ENCODE assay signal across 9 cellular contexts in genomic region chr2:28736034-28736433, GRCh38. TPM values are rescaled to one million over a fixed set of nuclear protein-coding genes. Genes with fewer than 3 reads are reported as not detected.
DNase-seq lines count a peak whose midpoint lies in the region; ATAC-seq lines count a peak whose summit lies in the region.
"Had no signal": no experiment of that assay in that cellular context is flagged by ENCODE, and none has a peak within 500 bp of the region (broad histone marks: within the 10 kb centered on the region; RNA-seq: fewer than 3 reads in every experiment).

No MANE protein-coding gene starts in this region.

- ATAC-seq in HG03095 (IDR thresholded peaks at IDR 0.05; ENCODE audit: unreplicated experiment) = no peak
- no peak for ATAC-seq in HG03045 (IDR thresholded peaks at IDR 0.05; ENCODE audit: unreplicated experiment)
- ATAC-seq in GM21825 (IDR thresholded peaks at IDR 0.05; ENCODE audit: unreplicated experiment) = no peak
- ATAC-seq: activated CD8-positive, alpha-beta memory T cell treated with anti-CD3 and anti-CD28 coated beads, Interleukin-2, amount 10 ng/mL, durations not matched to agents 7 days and 5 days had no signal

- no peak overlapping the region for H3K4me3 ChIP-seq in SJSA1

- DNase-seq in D341Med (ENCODE audit: low spot score) (peak; percentile 51), SJSA1 (ENCODE audit: low read depth in 1 of 2, low spot score in 2 of 2) (peak in 1 of 2 experiments; percentile 31), globus pallidus (ENCODE audit: low spot score) (peak; percentile 60), pons (ENCODE audit: low spot score) (peak; percentile 57), OCI-M2 (lab: John Stamatoyannopoulos, UW; ENCODE audit: unreplicated experiment) (no peak)
- DNase-seq: activated CD8-positive, alpha-beta memory T cell treated with anti-CD3 and anti-CD28 coated beads, Interleukin-2, amount 10 ng/mL, durations not matched to agents 7 days and 5 days had no signal

- no peaks in the 10 kb centered on the region; the same call in 1 of the 2 replicates for H3K9me3 ChIP-seq in SJSA1 (replicated peaks)

- H3K36me3 ChIP-seq in SJSA1 = no peaks in the 10 kb centered on the region; the same call in 1 of the 2 replicates

- no peaks in the 10 kb centered on the region for H3K27me3 ChIP-seq in SJSA1 (replicated peaks)

- H3K4me1 ChIP-seq in SJSA1 (replicated peaks) = peaks cover 29% of the 10 kb centered on the region

- H3K27ac ChIP-seq in SJSA1 = peak overlapping the region; percentile 15; the same call in 1 of the 2 replicates

RNA-seq across cellular contexts. Expression of gene PPP1CB, which starts 15.6 kb away (rescaled TPM):
- 206 and 247 TPM in 2 replicates for total RNA-seq in SJSA1 (2014; rRNA removed; shearing (Covaris generic))
